1 cellular context compared by ENCODE assay signal in the genomic region with DNA sequence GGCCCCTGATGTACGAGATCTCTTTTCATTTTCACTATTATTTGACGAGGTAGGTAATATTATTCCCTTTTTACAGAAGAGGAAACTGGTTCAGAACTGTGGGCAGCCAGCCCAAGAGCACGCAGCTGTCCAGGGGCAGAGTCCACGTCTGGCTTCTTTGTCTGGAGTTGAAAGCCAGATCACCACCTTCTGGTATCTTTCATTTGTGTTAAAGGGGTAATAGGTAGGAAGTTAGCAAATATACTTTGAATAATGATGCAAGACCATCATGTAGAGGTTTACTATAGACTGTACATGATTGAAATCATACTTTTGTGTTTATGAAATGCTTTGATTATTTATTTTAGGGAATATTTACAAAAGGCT.
TF ChIP-seq lines count a peak whose summit lies in the region.

No MANE protein-coding gene starts in this region.

TF ChIP-seq in H1, 55 proteins besides CTCF, POLR2A, EP300 and RAD21 (continued from another document):
- TF ChIP-seq, protein P1, sequence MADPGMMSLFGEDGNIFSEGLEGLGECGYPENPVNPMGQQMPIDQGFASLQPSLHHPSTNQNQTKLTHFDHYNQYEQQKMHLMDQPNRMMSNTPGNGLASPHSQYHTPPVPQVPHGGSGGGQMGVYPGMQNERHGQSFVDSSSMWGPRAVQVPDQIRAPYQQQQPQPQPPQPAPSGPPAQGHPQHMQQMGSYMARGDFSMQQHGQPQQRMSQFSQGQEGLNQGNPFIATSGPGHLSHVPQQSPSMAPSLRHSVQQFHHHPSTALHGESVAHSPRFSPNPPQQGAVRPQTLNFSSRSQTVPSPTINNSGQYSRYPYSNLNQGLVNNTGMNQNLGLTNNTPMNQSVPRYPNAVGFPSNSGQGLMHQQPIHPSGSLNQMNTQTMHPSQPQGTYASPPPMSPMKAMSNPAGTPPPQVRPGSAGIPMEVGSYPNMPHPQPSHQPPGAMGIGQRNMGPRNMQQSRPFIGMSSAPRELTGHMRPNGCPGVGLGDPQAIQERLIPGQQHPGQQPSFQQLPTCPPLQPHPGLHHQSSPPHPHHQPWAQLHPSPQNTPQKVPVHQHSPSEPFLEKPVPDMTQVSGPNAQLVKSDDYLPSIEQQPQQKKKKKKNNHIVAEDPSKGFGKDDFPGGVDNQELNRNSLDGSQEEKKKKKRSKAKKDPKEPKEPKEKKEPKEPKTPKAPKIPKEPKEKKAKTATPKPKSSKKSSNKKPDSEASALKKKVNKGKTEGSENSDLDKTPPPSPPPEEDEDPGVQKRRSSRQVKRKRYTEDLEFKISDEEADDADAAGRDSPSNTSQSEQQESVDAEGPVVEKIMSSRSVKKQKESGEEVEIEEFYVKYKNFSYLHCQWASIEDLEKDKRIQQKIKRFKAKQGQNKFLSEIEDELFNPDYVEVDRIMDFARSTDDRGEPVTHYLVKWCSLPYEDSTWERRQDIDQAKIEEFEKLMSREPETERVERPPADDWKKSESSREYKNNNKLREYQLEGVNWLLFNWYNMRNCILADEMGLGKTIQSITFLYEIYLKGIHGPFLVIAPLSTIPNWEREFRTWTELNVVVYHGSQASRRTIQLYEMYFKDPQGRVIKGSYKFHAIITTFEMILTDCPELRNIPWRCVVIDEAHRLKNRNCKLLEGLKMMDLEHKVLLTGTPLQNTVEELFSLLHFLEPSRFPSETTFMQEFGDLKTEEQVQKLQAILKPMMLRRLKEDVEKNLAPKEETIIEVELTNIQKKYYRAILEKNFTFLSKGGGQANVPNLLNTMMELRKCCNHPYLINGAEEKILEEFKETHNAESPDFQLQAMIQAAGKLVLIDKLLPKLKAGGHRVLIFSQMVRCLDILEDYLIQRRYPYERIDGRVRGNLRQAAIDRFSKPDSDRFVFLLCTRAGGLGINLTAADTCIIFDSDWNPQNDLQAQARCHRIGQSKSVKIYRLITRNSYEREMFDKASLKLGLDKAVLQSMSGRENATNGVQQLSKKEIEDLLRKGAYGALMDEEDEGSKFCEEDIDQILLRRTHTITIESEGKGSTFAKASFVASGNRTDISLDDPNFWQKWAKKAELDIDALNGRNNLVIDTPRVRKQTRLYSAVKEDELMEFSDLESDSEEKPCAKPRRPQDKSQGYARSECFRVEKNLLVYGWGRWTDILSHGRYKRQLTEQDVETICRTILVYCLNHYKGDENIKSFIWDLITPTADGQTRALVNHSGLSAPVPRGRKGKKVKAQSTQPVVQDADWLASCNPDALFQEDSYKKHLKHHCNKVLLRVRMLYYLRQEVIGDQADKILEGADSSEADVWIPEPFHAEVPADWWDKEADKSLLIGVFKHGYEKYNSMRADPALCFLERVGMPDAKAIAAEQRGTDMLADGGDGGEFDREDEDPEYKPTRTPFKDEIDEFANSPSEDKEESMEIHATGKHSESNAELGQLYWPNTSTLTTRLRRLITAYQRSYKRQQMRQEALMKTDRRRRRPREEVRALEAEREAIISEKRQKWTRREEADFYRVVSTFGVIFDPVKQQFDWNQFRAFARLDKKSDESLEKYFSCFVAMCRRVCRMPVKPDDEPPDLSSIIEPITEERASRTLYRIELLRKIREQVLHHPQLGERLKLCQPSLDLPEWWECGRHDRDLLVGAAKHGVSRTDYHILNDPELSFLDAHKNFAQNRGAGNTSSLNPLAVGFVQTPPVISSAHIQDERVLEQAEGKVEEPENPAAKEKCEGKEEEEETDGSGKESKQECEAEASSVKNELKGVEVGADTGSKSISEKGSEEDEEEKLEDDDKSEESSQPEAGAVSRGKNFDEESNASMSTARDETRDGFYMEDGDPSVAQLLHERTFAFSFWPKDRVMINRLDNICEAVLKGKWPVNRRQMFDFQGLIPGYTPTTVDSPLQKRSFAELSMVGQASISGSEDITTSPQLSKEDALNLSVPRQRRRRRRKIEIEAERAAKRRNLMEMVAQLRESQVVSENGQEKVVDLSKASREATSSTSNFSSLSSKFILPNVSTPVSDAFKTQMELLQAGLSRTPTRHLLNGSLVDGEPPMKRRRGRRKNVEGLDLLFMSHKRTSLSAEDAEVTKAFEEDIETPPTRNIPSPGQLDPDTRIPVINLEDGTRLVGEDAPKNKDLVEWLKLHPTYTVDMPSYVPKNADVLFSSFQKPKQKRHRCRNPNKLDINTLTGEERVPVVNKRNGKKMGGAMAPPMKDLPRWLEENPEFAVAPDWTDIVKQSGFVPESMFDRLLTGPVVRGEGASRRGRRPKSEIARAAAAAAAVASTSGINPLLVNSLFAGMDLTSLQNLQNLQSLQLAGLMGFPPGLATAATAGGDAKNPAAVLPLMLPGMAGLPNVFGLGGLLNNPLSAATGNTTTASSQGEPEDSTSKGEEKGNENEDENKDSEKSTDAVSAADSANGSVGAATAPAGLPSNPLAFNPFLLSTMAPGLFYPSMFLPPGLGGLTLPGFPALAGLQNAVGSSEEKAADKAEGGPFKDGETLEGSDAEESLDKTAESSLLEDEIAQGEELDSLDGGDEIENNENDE (IDR thresholded peaks at IDR 0.05; ENCODE audit: insufficient replicate concordance, low read length): no peak
